In genomic region chr13:52652170-52652979, GRCh38 we compare ENCODE assay signal across 7 cellular contexts. TPM values are rescaled to one million over a fixed set of nuclear protein-coding genes. Genes with fewer than 3 reads are reported as not detected.
DNase-seq lines count a peak whose midpoint lies in the region; ATAC-seq, FAIRE-seq and TF ChIP-seq lines count a peak whose summit lies in the region.

SUGT1 (plus strand) TSS chr13:52652836; CDS start chr13:52652921, 85 bp downstream.

- no peaks in the 10 kb centered on the region for H3K27me3 Mint-ChIP-seq in T-helper 2 cell treated with Interferon-gamma antibody and Interleukin-4, amounts not matched to agents 5 μg/mL and 100 μg/mL, for 36 hours (ENCODE audit: low read depth)
- H3K27me3 Mint-ChIP-seq in astrocyte (ENCODE audit: low read depth, unreplicated experiment): no peaks in the 10 kb centered on the region

- H3K27me3 ChIP-seq in astrocyte (ENCODE audit: insufficient read depth, low read length) (no peaks in the 10 kb centered on the region), rectal smooth muscle tissue (ENCODE audit: control insufficient read depth, insufficient read depth, low read length) (no peaks in the 10 kb centered on the region)

- H3K36me3 ChIP-seq in astrocyte (ENCODE audit: insufficient read depth, low read length) (peaks cover 7% of the 10 kb centered on the region), rectal smooth muscle tissue (ENCODE audit: control insufficient read depth, insufficient read depth, low read length) (no peaks in the 10 kb centered on the region)

- H3K9me3 ChIP-seq in astrocyte (ENCODE audit: insufficient read depth, low read depth, low read length): no peaks in the 10 kb centered on the region

- TF ChIP-seq POLR2A in GM18505 (IDR thresholded peaks at IDR 0.05; ENCODE audit: borderline replicate concordance, extremely low read depth, insufficient read depth, insufficient read length): peak; percentile 88

- H2AFZ ChIP-seq in astrocyte (ENCODE audit: low read depth, low read length): peak within 1 kb of the TSS; percentile 82

- FAIRE-seq in astrocyte (lab: Jason Lieb, UNC): no peak

- TF ChIP-seq CTCF in astrocyte (IDR thresholded peaks at IDR 0.05; ENCODE audit: insufficient read depth, low read depth, low read length): peak; percentile 59

- peaks cover 34% of the 10 kb centered on the region for H4K20me1 ChIP-seq in astrocyte (ENCODE audit: insufficient read depth, low read length)

- peak within 1 kb of the TSS; percentile 96 for H3K4me2 ChIP-seq in astrocyte (ENCODE audit: low read length)

- peaks cover 16% of the 10 kb centered on the region for H3K4me1 Mint-ChIP-seq in T-helper 2 cell treated with Interferon-gamma antibody and Interleukin-4, amounts not matched to agents 5 μg/mL and 100 μg/mL, for 36 hours (ENCODE audit: low read depth)
- H3K4me1 Mint-ChIP-seq in astrocyte (ENCODE audit: low read depth, unreplicated experiment): peaks cover 5% of the 10 kb centered on the region

- H3K36me3 Mint-ChIP-seq in T-helper 2 cell treated with Interferon-gamma antibody and Interleukin-4, amounts not matched to agents 5 μg/mL and 100 μg/mL, for 36 hours (ENCODE audit: low read depth): peaks cover 16% of the 10 kb centered on the region
- H3K36me3 Mint-ChIP-seq in astrocyte (ENCODE audit: low read depth, unreplicated experiment): peaks cover 6% of the 10 kb centered on the region

- no peak within 1 kb of the TSS for H3K27ac Mint-ChIP-seq in T-helper 2 cell treated with Interferon-gamma antibody and Interleukin-4, amounts not matched to agents 5 μg/mL and 100 μg/mL, for 36 hours
- H3K27ac Mint-ChIP-seq in astrocyte (ENCODE audit: unreplicated experiment): no peak within 1 kb of the TSS

- H3K9ac ChIP-seq in astrocyte (ENCODE audit: low read length) (peak within 1 kb of the TSS; percentile 96), rectal smooth muscle tissue (ENCODE audit: low read length) (peak within 1 kb of the TSS; percentile 93)

- peak; percentile 96 for ATAC-seq in GM18505 (IDR thresholded peaks at IDR 0.05; ENCODE audit: unreplicated experiment)
- peak; percentile 94 for ATAC-seq in HG02973 (IDR thresholded peaks at IDR 0.05; ENCODE audit: unreplicated experiment)

- H3K9me3 Mint-ChIP-seq in T-helper 2 cell treated with Interferon-gamma antibody and Interleukin-4, amounts not matched to agents 5 μg/mL and 100 μg/mL, for 36 hours: no peaks in the 10 kb centered on the region
- no peaks in the 10 kb centered on the region for H3K9me3 Mint-ChIP-seq in astrocyte (ENCODE audit: unreplicated experiment)

- peak within 1 kb of the TSS; percentile 90 for H3K4me3 ChIP-seq in astrocyte (ENCODE audit: insufficient read depth, low read depth, low read length)
- H3K4me3 ChIP-seq in rectal smooth muscle tissue (ENCODE audit: low read length): peak within 1 kb of the TSS; percentile 97

- peaks cover 74% of the 10 kb centered on the region for H3K79me2 ChIP-seq in astrocyte (ENCODE audit: insufficient read depth, low read length)

- peak; percentile 96 to 97 for DNase-seq in NCI-H1930 (lab: John Stamatoyannopoulos, UW)
- DNase-seq in T-helper 2 cell treated with Interferon-gamma antibody and Interleukin-4, amounts not matched to agents 5 μg/mL and 100 μg/mL, for 36 hours (ENCODE audit: low spot score): peak; percentile 96
- DNase-seq in astrocyte (ENCODE audit: low read depth): peak; percentile 95
- DNase-seq in hepatic stellate cell (ENCODE audit: low spot score): peak; percentile 87

- no peak within 1 kb of the TSS for H3K4me3 Mint-ChIP-seq in T-helper 2 cell treated with Interferon-gamma antibody and Interleukin-4, amounts not matched to agents 5 μg/mL and 100 μg/mL, for 36 hours
- H3K4me3 Mint-ChIP-seq in astrocyte (ENCODE audit: unreplicated experiment): no peak within 1 kb of the TSS

- H3K27ac ChIP-seq in astrocyte (ENCODE audit: low read depth, low read length) (peak within 1 kb of the TSS; percentile 100), rectal smooth muscle tissue (ENCODE audit: low read depth, low read length) (peak within 1 kb of the TSS; percentile 99)

- H3K4me1 ChIP-seq in astrocyte (ENCODE audit: insufficient read depth, low read length): peaks cover 17% of the 10 kb centered on the region
- H3K4me1 ChIP-seq in rectal smooth muscle tissue (ENCODE audit: control insufficient read depth, insufficient read depth, low read length): peaks cover 10% of the 10 kb centered on the region

RNA-seq across cellular contexts. Expression of gene SUGT1, which starts in this region (rescaled TPM):
- 79.3 and 87.3 TPM in 2 replicates for total RNA-seq in astrocyte

Comparison
In these comparisons a context has a peak if more than half of its experiments do, and no peak if none do; other contexts are left out.
1. Peak in every context shown above with its lines: DNase-seq, ATAC-seq, H3K4me3 ChIP-seq and H3K27ac ChIP-seq.